Comparison of ENCODE assay signal across 22 cellular contexts in the genomic region with DNA sequence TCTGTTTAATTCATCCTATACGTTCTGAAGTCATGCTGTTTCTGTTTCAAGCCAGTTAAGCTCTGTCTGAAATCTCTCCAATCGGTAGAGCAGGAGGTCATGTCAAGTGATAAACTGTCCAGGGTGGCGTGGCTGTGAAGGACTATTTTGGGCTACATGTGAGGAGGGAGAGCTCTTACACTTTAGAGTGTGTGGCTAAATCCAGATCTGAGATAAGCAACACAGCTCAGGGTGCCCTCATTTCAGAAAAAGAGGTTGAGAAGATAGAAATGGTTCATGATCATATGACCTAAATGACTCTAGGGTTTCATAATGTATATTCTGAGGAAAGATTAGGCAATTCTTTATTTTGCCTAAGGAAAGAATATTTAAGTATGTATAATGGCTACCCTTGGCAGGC. TPM values are rescaled to one million over a fixed set of nuclear protein-coding genes. Genes with fewer than 3 reads are reported as not detected.
DNase-seq lines count a peak whose midpoint lies in the region; TF ChIP-seq lines count a peak whose summit lies in the region.
"Had no signal": no experiment of that assay in that cellular context is flagged by ENCODE, and none has a peak within 500 bp of the region (broad histone marks: within the 10 kb centered on the region; RNA-seq: fewer than 3 reads in every experiment).

No MANE protein-coding gene starts in this region.

- intact Hi-C loops in testis (cut with DNase I; ENCODE audit: low total_unique reads): loop anchor here (10.0 kb wide), 1 partner anchor 97 kb away; no protein-coding TSS in a partner anchor
- intact Hi-C loops in uterus (cut with DNase I; ENCODE audit: low total_unique reads): loop anchor here (10.0 kb wide), 2 partner anchors 47 to 97 kb away; no protein-coding TSS in a partner anchor

- DNase-seq in fibroblast of lung (ENCODE audit: low read depth in 2 of 2): no peak
- DNase-seq in myocyte (ENCODE audit: low read depth): peak; percentile 70
- DNase-seq in testis: no peak
- DNase-seq in effector CD4-positive, alpha-beta T cell: no peak
- no peak for DNase-seq in activated CD4-positive, CD25-positive, alpha-beta regulatory T cell treated with anti-CD3 and anti-CD28 coated beads, Interleukin-2, amount 50 U/mL, for 72 hours
- DNase-seq in NOMO-1 treated with DMSO at 0.1 percent for 48 hours (lab: John Stamatoyannopoulos, UW; ENCODE audit: unreplicated experiment): no peak
- no peak for DNase-seq in uterus
- DNase-seq: activated CD4-positive, CD25-positive, alpha-beta regulatory T cell; activated CD8-positive, alpha-beta memory T cell treated with anti-CD3 and anti-CD28 coated beads, Interleukin-2, amount 50 U/mL, for 4 hours; DMS79; NCI-H146; NCI-H2107; NCI-H446 treated with DMSO at 0.1 percent for 48 hours; PC-9; T-cell had no signal

- no peak for TF ChIP-seq CTCF in OCI-LY3 (IDR thresholded peaks at IDR 0.05; ENCODE audit: low read depth, low read length)
- TF ChIP-seq CTCF in fibroblast of lung (conservative IDR thresholded peaks at IDR 0.05 in 1 of 2, IDR thresholded peaks at IDR 0.05 in 1 of 2; ENCODE audit: low read depth in 1 of 2, low read length in 2 of 2): no peak
- no peak for TF ChIP-seq CTCF in testis (IDR thresholded peaks at IDR 0.05)
- no peak for TF ChIP-seq CTCF in uterus (IDR thresholded peaks at IDR 0.05)

- 58 to 67% methylated on average over 3 of the region's 3 CpGs for WGBS in testis, 2 donors

- H3K27ac ChIP-seq in OCI-LY3 (ENCODE audit: low read length) (no peak overlapping the region), fibroblast of lung (ENCODE audit: insufficient read depth, low read length) (peak overlapping the region; percentile 8), testis (peak overlapping the region; percentile 39 to 71), uterus (no peak overlapping the region)
- H3K27ac ChIP-seq: HL-60, neural progenitor cell, PC-9, SJCRH30 had no signal

- H3K36me3 ChIP-seq in OCI-LY3 (replicated peaks; ENCODE audit: low read depth, low read length): no peaks in the 10 kb centered on the region
- peaks cover 10% of the 10 kb centered on the region for H3K36me3 ChIP-seq in fibroblast of lung (ENCODE audit: control insufficient read depth, insufficient read depth, low read length)
- H3K36me3 ChIP-seq in testis (ENCODE audit: low read depth, missing control alignments): no peaks in the 10 kb centered on the region
- no peaks in the 10 kb centered on the region for H3K36me3 ChIP-seq in uterus
- H3K36me3 ChIP-seq: neural progenitor cell, SJCRH30 had no signal

- H3K9ac ChIP-seq in OCI-LY3 (ENCODE audit: low read length) (no peak overlapping the region), fibroblast of lung (ENCODE audit: insufficient read depth, low read length) (no peak overlapping the region)
- H3K9ac ChIP-seq: neural progenitor cell had no signal

- H3K4me3 ChIP-seq in OCI-LY3 (ENCODE audit: low read length): no peak overlapping the region
- H3K4me3 ChIP-seq in fibroblast of lung (replicated peaks in 1 of 4; ENCODE audit: control extremely low read depth in 1 of 4, insufficient read depth in 1 of 4, low read depth in 3 of 4, low read length in 4 of 4): no peak overlapping the region
- H3K4me3 ChIP-seq in testis: no peak overlapping the region
- H3K4me3 ChIP-seq in uterus: no peak overlapping the region
- H3K4me3 ChIP-seq: neural progenitor cell, PC-9, SJCRH30 had no signal

- H3K79me2 ChIP-seq in OCI-LY3 (ENCODE audit: low read length): no peaks in the 10 kb centered on the region
- peaks cover 91% of the 10 kb centered on the region for H3K79me2 ChIP-seq in fibroblast of lung (ENCODE audit: control insufficient read depth, insufficient read depth, low read length)

- H2AFZ ChIP-seq in OCI-LY3 (ENCODE audit: low read depth, low read length) (no peak overlapping the region), fibroblast of lung (ENCODE audit: low read length) (no peak overlapping the region)
- H2AFZ ChIP-seq: neural progenitor cell, PC-9 had no signal

- H4K20me1 ChIP-seq in OCI-LY3 (ENCODE audit: insufficient read depth, low read length) (no peaks in the 10 kb centered on the region), fibroblast of lung (ENCODE audit: control insufficient read depth, extremely low read depth, insufficient read depth, low read length) (no peaks in the 10 kb centered on the region)

- H3K9me3 ChIP-seq in OCI-LY3 (ENCODE audit: insufficient read depth, low read length): no peaks in the 10 kb centered on the region
- H3K9me3 ChIP-seq in fibroblast of lung (ENCODE audit: control insufficient read depth, insufficient read depth, low read depth, low read length): no peaks in the 10 kb centered on the region
- H3K9me3 ChIP-seq in testis: no peaks in the 10 kb centered on the region
- H3K9me3 ChIP-seq in uterus: no peaks in the 10 kb centered on the region
- H3K9me3 ChIP-seq: SJCRH30 had no signal

- H3K4me2 ChIP-seq in OCI-LY3 (ENCODE audit: low read length): peak overlapping the region; percentile 13; the same call in 1 of the 2 replicates
- no peak overlapping the region for H3K4me2 ChIP-seq in fibroblast of lung (ENCODE audit: extremely low read depth, insufficient read depth, low read length)
- H3K4me2 ChIP-seq: neural progenitor cell, PC-9 had no signal

- peaks cover 28% of the 10 kb centered on the region for H3K4me1 ChIP-seq in OCI-LY3 (ENCODE audit: low read length)
- peaks cover 26% of the 10 kb centered on the region for H3K4me1 ChIP-seq in fibroblast of lung (ENCODE audit: control insufficient read depth, extremely low read depth, insufficient read depth, low read length)
- no peaks in the 10 kb centered on the region for H3K4me1 ChIP-seq in testis
- no peaks in the 10 kb centered on the region for H3K4me1 ChIP-seq in uterus
- H3K4me1 ChIP-seq: SJCRH30 had no signal

- peaks cover 37% of the 10 kb centered on the region for H3K27me3 ChIP-seq in OCI-LY3 (ENCODE audit: low read depth, low read length)
- no peaks in the 10 kb centered on the region for H3K27me3 ChIP-seq in fibroblast of lung (ENCODE audit: control insufficient read depth, insufficient read depth, low read length)
- no peaks in the 10 kb centered on the region for H3K27me3 ChIP-seq in testis
- no peaks in the 10 kb centered on the region for H3K27me3 ChIP-seq in uterus
- H3K27me3 ChIP-seq: SJCRH30 had no signal

- TF ChIP-seq POLR2A in testis (IDR thresholded peaks at IDR 0.05) (no peak), uterus (IDR thresholded peaks at IDR 0.05) (no peak)

RNA-seq across cellular contexts. Expression of gene BLID, which starts 8.4 kb away (rescaled TPM):
- 3.6 and 7.9 TPM in 2 replicates for total RNA-seq in fibroblast of lung
- 0.09 and 0.32 TPM in 2 replicates for polyA plus RNA-seq in fibroblast of lung
- polyA plus RNA-seq in fibroblast of lung (2012): 0.16 TPM in 1 of 2 replicates, not detected in the other
- not detected in 2 replicates for polyA minus RNA-seq in fibroblast of lung (ENCODE audit: low replicate concordance)
- total RNA-seq in myocyte: 0.88 and 3.0 TPM in 2 replicates
- polyA plus RNA-seq in myocyte (2012): 0.45 TPM
- total RNA-seq in testis: 1 to 10 TPM; 2.8 to 4.6 TPM
- not detected for polyA plus RNA-seq in testis (ENCODE audit: insufficient read depth, low read depth, low replicate concordance)
- total RNA-seq in uterus: 10 to 100 TPM in 1 of 4 donors, 1 to 10 TPM in 2, under 1 TPM in 1; 0.77 to 14.0 (median 4.3) TPM
- total RNA-seq: HepG2, SJCRH30, T-cell had no signal
- polyA plus RNA-seq: CD14-positive monocyte, HepG2, thymus had no signal

Comparison
In these comparisons a context has a peak if more than half of its experiments do, and no peak if none do; other contexts are left out.
1. H3K27ac ChIP-seq: peak in fibroblast of lung (single experiment) and testis (2 of 2); none in OCI-LY3 (single experiment) and uterus (0 of 2).